Comparison of ENCODE assay signal across 34 cellular contexts in the genomic region with DNA sequence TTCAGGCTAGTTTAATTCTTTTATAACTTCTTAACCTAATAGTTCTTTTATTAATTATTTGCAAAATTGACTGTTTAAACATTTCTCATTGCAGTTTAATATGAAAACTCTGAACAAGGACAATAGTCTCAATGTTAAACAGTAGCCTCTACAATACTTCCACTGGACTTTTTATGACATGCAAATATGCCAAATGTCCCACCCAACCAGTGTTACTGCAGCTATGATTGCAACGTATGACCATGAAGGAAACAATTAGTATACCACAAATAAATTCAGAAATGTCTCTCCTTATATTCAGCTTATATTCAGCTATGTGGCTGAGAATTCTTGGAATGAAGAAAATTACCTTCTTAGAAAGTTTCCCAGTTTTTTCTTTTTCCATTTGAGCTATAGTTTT.
"Had no signal": no experiment of that assay in that cellular context is flagged by ENCODE, and none has a peak within 500 bp of the region (broad histone marks: within the 10 kb centered on the region; RNA-seq: fewer than 3 reads in every experiment).

No MANE protein-coding gene starts in this region.

- H3K4me3 ChIP-seq: MG63 had no signal

- H3K9me3 ChIP-seq: MG63 had no signal

- H3K4me2 ChIP-seq: KMS-11 had no signal

- H3K36me3 ChIP-seq: MG63 had no signal

- H3K9ac ChIP-seq: KMS-11 had no signal

- H3K27ac ChIP-seq: KMS-11 had no signal

- H3K27me3 ChIP-seq: MG63 had no signal

- DNase-seq: Karpas-422, Kasumi-1, MG63, MM.1S, MV-4-11, NCI-H1092, NCI-H1092 treated with DMSO at 0.1 percent for 48 hours, NCI-H1105, NCI-H1105 treated with DMSO at 0.1 percent for 48 hours, NCI-H1417, NCI-H1417 treated with DMSO at 0.1 percent for 48 hours, NCI-H1436, NCI-H1436 treated with DMSO at 0.1 percent for 48 hours, NCI-H146, NCI-H1694, NCI-H1694 treated with DMSO at 0.1 percent for 48 hours, NCI-H187, NCI-H187 treated with DMSO at 0.1 percent for 48 hours, NCI-H1930, NCI-H2029, NCI-H2029 treated with DMSO at 0.1 percent for 48 hours, NCI-H2081, NCI-H2081 treated with DMSO at 0.1 percent for 48 hours, NCI-H2107, NCI-H2171, NCI-H2171 treated with DMSO at 0.1 percent for 48 hours, NCI-H2227 treated with DMSO at 0.1 percent for 48 hours, NCI-H226, NCI-H345, NCI-H446, NCI-H446 treated with DMSO at 0.1 percent for 48 hours, NCI-H510A, NCI-H510A treated with DMSO at 0.1 percent for 48 hours had no signal
